Comparison of ENCODE assay signal across 8 cellular contexts in genomic region chr5:56157191-56157621, GRCh38.
DNase-seq lines count a peak whose midpoint lies in the region; ATAC-seq and TF ChIP-seq lines count a peak whose summit lies in the region.
"Not testable (repeated sequence)": the region's sequence is repeated elsewhere in the genome, so short reads cannot be mapped to it uniquely, and the experiment has no call there.

No MANE protein-coding gene starts in this region.

- peaks cover 37% of the 10 kb centered on the region for H3K36me3 Mint-ChIP-seq in T-helper 2 cell treated with Interferon-gamma antibody and Interleukin-4, amounts not matched to agents 5 μg/mL and 100 μg/mL, for 36 hours (ENCODE audit: low read depth)
- H3K36me3 Mint-ChIP-seq in activated CD8-positive, alpha-beta T cell treated with anti-CD3 and anti-CD28 coated beads, Interleukin-2, amount 10 ng/mL, durations not matched to agents 7 days and 5 days (ENCODE audit: low read depth); activated naive CD8-positive, alpha-beta T cell treated with anti-CD3 and anti-CD28 coated beads, Interleukin-2, amount 10 ng/mL, durations not matched to agents 7 days and 5 days; nephron progenitor cell (ENCODE audit: low read depth); type B pancreatic cell: not testable (repeated sequence)

- not testable (repeated sequence) for H3K4me3 ChIP-seq in MM.1S (ENCODE audit: low read length); hepatocyte

- peak overlapping the region; percentile 77 for H3K4me3 Mint-ChIP-seq in T-helper 2 cell treated with Interferon-gamma antibody and Interleukin-4, amounts not matched to agents 5 μg/mL and 100 μg/mL, for 36 hours
- not testable (repeated sequence) for H3K4me3 Mint-ChIP-seq in activated CD8-positive, alpha-beta T cell treated with anti-CD3 and anti-CD28 coated beads, Interleukin-2, amount 10 ng/mL, durations not matched to agents 7 days and 5 days; activated naive CD8-positive, alpha-beta T cell treated with anti-CD3 and anti-CD28 coated beads, Interleukin-2, amount 10 ng/mL, durations not matched to agents 7 days and 5 days; nephron progenitor cell; type B pancreatic cell

- H3K9me3 ChIP-seq in ES-I3 (ENCODE audit: control insufficient read depth, insufficient read depth, low read length); MM.1S (replicated peaks; ENCODE audit: insufficient read depth, low read length); hepatocyte (ENCODE audit: low read depth): not testable (repeated sequence)

- POLR2A ChIA-PET in activated CD8-positive, alpha-beta T cell treated with anti-CD3 and anti-CD28 coated beads, Interleukin-2, amount 10 ng/mL, durations not matched to agents 7 days and 5 days (lab: Charles Lee); activated naive CD8-positive, alpha-beta T cell treated with anti-CD3 and anti-CD28 coated beads, Interleukin-2, amount 10 ng/mL, durations not matched to agents 7 days and 5 days (lab: Charles Lee): not testable (repeated sequence)

- not testable (repeated sequence) for DNase-seq in MM.1S; T-helper 2 cell treated with Interferon-gamma antibody and Interleukin-4, amounts not matched to agents 5 μg/mL and 100 μg/mL, for 36 hours (ENCODE audit: low spot score); activated naive CD8-positive, alpha-beta T cell treated with anti-CD3 and anti-CD28 coated beads, Interleukin-2, amount 10 ng/mL, durations not matched to agents 7 days and 5 days; hepatocyte (ENCODE audit: low spot score); nephron progenitor cell; type B pancreatic cell (ENCODE audit: extremely low spot score, unreplicated experiment)
- DNase-seq in activated CD8-positive, alpha-beta T cell treated with anti-CD3 and anti-CD28 coated beads, Interleukin-2, amount 10 ng/mL, durations not matched to agents 7 days and 5 days, result peak; percentile 17

- CTCF ChIA-PET in activated CD8-positive, alpha-beta T cell treated with anti-CD3 and anti-CD28 coated beads, Interleukin-2, amount 10 ng/mL, durations not matched to agents 7 days and 5 days (lab: Charles Lee), result not testable (repeated sequence)

- H3K4me1 Mint-ChIP-seq in T-helper 2 cell treated with Interferon-gamma antibody and Interleukin-4, amounts not matched to agents 5 μg/mL and 100 μg/mL, for 36 hours (ENCODE audit: low read depth), result peaks cover 80% of the 10 kb centered on the region
- peaks cover 68% of the 10 kb centered on the region for H3K4me1 Mint-ChIP-seq in activated CD8-positive, alpha-beta T cell treated with anti-CD3 and anti-CD28 coated beads, Interleukin-2, amount 10 ng/mL, durations not matched to agents 7 days and 5 days (ENCODE audit: low read depth)
- H3K4me1 Mint-ChIP-seq in activated naive CD8-positive, alpha-beta T cell treated with anti-CD3 and anti-CD28 coated beads, Interleukin-2, amount 10 ng/mL, durations not matched to agents 7 days and 5 days, result peaks cover 61% of the 10 kb centered on the region
- H3K4me1 Mint-ChIP-seq in nephron progenitor cell, result peaks cover 68% of the 10 kb centered on the region
- peaks cover 31% of the 10 kb centered on the region for H3K4me1 Mint-ChIP-seq in type B pancreatic cell (ENCODE audit: unreplicated experiment)

- H3F3A ChIP-seq in MM.1S (ENCODE audit: insufficient read depth, low read length), result peaks cover 44% of the 10 kb centered on the region

- not testable (repeated sequence) for H3K9me3 Mint-ChIP-seq in T-helper 2 cell treated with Interferon-gamma antibody and Interleukin-4, amounts not matched to agents 5 μg/mL and 100 μg/mL, for 36 hours; activated CD8-positive, alpha-beta T cell treated with anti-CD3 and anti-CD28 coated beads, Interleukin-2, amount 10 ng/mL, durations not matched to agents 7 days and 5 days (ENCODE audit: insufficient read depth); activated naive CD8-positive, alpha-beta T cell treated with anti-CD3 and anti-CD28 coated beads, Interleukin-2, amount 10 ng/mL, durations not matched to agents 7 days and 5 days; nephron progenitor cell; type B pancreatic cell

- H2AFZ ChIP-seq in MM.1S (ENCODE audit: low read length), result not testable (repeated sequence)
- H2AFZ ChIP-seq in hepatocyte, result peak overlapping the region; percentile 1

- H3K79me2 ChIP-seq in MM.1S (ENCODE audit: low read length); hepatocyte: not testable (repeated sequence)

- not testable (repeated sequence) for H3K4me2 ChIP-seq in MM.1S (ENCODE audit: low read depth, low read length)
- peak overlapping the region; percentile 15 for H3K4me2 ChIP-seq in hepatocyte

- WGBS in hepatocyte (ENCODE audit: low lambda C conversion rate, missing lambda C conversion rate), result 23% methylated on average over 5 of the region's 5 CpGs

- ATAC-seq in activated CD8-positive, alpha-beta T cell treated with anti-CD3 and anti-CD28 coated beads, Interleukin-2, amount 10 ng/mL, durations not matched to agents 7 days and 5 days; activated naive CD8-positive, alpha-beta T cell treated with anti-CD3 and anti-CD28 coated beads, Interleukin-2, amount 10 ng/mL, durations not matched to agents 7 days and 5 days (ENCODE audit: low read depth): not testable (repeated sequence)

- not testable (repeated sequence) for H4K20me1 ChIP-seq in MM.1S (ENCODE audit: insufficient read depth, low read length); hepatocyte (ENCODE audit: insufficient read depth, poor library complexity, severe bottlenecking)

- TF ChIP-seq CTCF in MM.1S (IDR thresholded peaks at IDR 0.05; ENCODE audit: low read length); hepatocyte (IDR thresholded peaks at IDR 0.05; ENCODE audit: poor library complexity); nephron progenitor cell (IDR thresholded peaks at IDR 0.05); type B pancreatic cell (conservative IDR thresholded peaks at IDR 0.05): not testable (repeated sequence)

- not testable (repeated sequence) for H3K36me3 ChIP-seq in ES-I3 (ENCODE audit: insufficient read depth, low read length); MM.1S (replicated peaks; ENCODE audit: insufficient read depth, low read length); hepatocyte (replicated peaks; ENCODE audit: insufficient read depth, low read depth)

- H3K27me3 Mint-ChIP-seq in T-helper 2 cell treated with Interferon-gamma antibody and Interleukin-4, amounts not matched to agents 5 μg/mL and 100 μg/mL, for 36 hours (ENCODE audit: low read depth); activated CD8-positive, alpha-beta T cell treated with anti-CD3 and anti-CD28 coated beads, Interleukin-2, amount 10 ng/mL, durations not matched to agents 7 days and 5 days (ENCODE audit: low read depth); activated naive CD8-positive, alpha-beta T cell treated with anti-CD3 and anti-CD28 coated beads, Interleukin-2, amount 10 ng/mL, durations not matched to agents 7 days and 5 days; nephron progenitor cell (ENCODE audit: low read depth, poor library complexity); type B pancreatic cell: not testable (repeated sequence)

- peak overlapping the region; percentile 25; the same call in 1 of the 2 replicates for H3K9ac ChIP-seq in ES-I3 (ENCODE audit: low read depth, low read length)
- H3K9ac ChIP-seq in MM.1S (ENCODE audit: low read length), result not testable (repeated sequence)

- peaks cover 48% of the 10 kb centered on the region for H3K4me1 ChIP-seq in ES-I3 (ENCODE audit: insufficient read depth, low read length)
- H3K4me1 ChIP-seq in MM.1S (ENCODE audit: low read length), result peaks cover 63% of the 10 kb centered on the region
- H3K4me1 ChIP-seq in hepatocyte (ENCODE audit: insufficient read depth), result peaks cover 31% of the 10 kb centered on the region

- peak overlapping the region; percentile 93 for H3K27ac Mint-ChIP-seq in T-helper 2 cell treated with Interferon-gamma antibody and Interleukin-4, amounts not matched to agents 5 μg/mL and 100 μg/mL, for 36 hours
- peak overlapping the region; percentile 78 for H3K27ac Mint-ChIP-seq in activated CD8-positive, alpha-beta T cell treated with anti-CD3 and anti-CD28 coated beads, Interleukin-2, amount 10 ng/mL, durations not matched to agents 7 days and 5 days
- peak overlapping the region; percentile 84 for H3K27ac Mint-ChIP-seq in activated naive CD8-positive, alpha-beta T cell treated with anti-CD3 and anti-CD28 coated beads, Interleukin-2, amount 10 ng/mL, durations not matched to agents 7 days and 5 days
- H3K27ac Mint-ChIP-seq in nephron progenitor cell (peak overlapping the region; percentile 97), type B pancreatic cell (peak overlapping the region; percentile 76)

- H3K9me2 ChIP-seq in MM.1S (replicated peaks; ENCODE audit: insufficient read depth, low read length); hepatocyte (replicated peaks; ENCODE audit: insufficient read depth): not testable (repeated sequence)

- not testable (repeated sequence) for H3K27me3 ChIP-seq in MM.1S (replicated peaks; ENCODE audit: insufficient read depth, low read length); hepatocyte

- H3K27ac ChIP-seq in MM.1S (ENCODE audit: low read length) (peak overlapping the region; percentile 86; the same call in 1 of the 2 replicates), hepatocyte (peak overlapping the region; percentile 91)
